In genomic region chr10:1044964-1045363, GRCh38 we compare ENCODE assay signal across 10 cellular contexts. TPM values are rescaled to one million over a fixed set of nuclear protein-coding genes. Genes with fewer than 3 reads are reported as not detected.
DNase-seq lines count a peak whose midpoint lies in the region; ATAC-seq, FAIRE-seq and TF ChIP-seq lines count a peak whose summit lies in the region.
"Had no signal": no experiment of that assay in that cellular context is flagged by ENCODE, and none has a peak within 500 bp of the region (broad histone marks: within the 10 kb centered on the region; RNA-seq: fewer than 3 reads in every experiment).

No MANE protein-coding gene starts in this region.

- H3K27ac ChIP-seq in 22Rv1 = peak overlapping the region; percentile 38
- H3K27ac ChIP-seq in GM12878 (ENCODE audit: control insufficient read depth, insufficient read depth) = peak overlapping the region; percentile 84

- in situ Hi-C loops in GM12878 (cut with MboI) = no loop called here

- peak overlapping the region; percentile 95 for H3K4me2 ChIP-seq in GM12878 (ENCODE audit: control insufficient read depth, insufficient read depth)

- TSS peak; percentile 36 for BruUV-seq in GM12878 (replicated peaks; lab: Mats Ljungman, UMichigan)

- H3K9me3 ChIP-seq in GM12878 (replicated peaks; ENCODE audit: control insufficient read depth, insufficient read depth, low read length) = no peaks in the 10 kb centered on the region

- RAD21 ChIA-PET in GM12878 (lab: Charles Lee; ENCODE audit: unreplicated experiment) = interaction anchor here (0.6 to 2.1 kb wide), 5 partner anchors 11 to 59 kb away, joined by 3 to 7 read pairs (median 4); partner anchors contain the start of genes GTPBP4 and WDR37

- no peaks in the 10 kb centered on the region for H3K27me3 ChIP-seq in GM12878 (replicated peaks in 1 of 2; ENCODE audit: control insufficient read depth in 2 of 2, insufficient read depth in 2 of 2, low read length in 1 of 2)

- peak overlapping the region in 9 of 10 donors; percentile 76 to 94 (median 86) for H3K27ac Mint-ChIP-seq in naive thymus-derived CD8-positive, alpha-beta T cell

- peaks cover 29 to 51% (median 44%) of the 10 kb centered on the region in 4 donors for H3K4me1 Mint-ChIP-seq in naive thymus-derived CD8-positive, alpha-beta T cell

- WGBS in GM12878 (ENCODE audit: insufficient coverage, insufficient replicate concordance, low lambda C conversion rate, missing lambda C conversion rate) = 16% methylated on average over 4 of the region's 4 CpGs

- peak overlapping the region in 8 of 10 donors; percentile 20 to 80 (median 58) for H3K4me3 Mint-ChIP-seq in naive thymus-derived CD8-positive, alpha-beta T cell

- H3K36me3 Mint-ChIP-seq in naive thymus-derived CD8-positive, alpha-beta T cell = peaks cover 5 to 35% (median 5%) of the 10 kb centered on the region in 3 donors

- SMC1A ChIA-PET in GM12878 (lab: Charles Lee; ENCODE audit: uncharacterized antibody, unreplicated experiment) = interaction anchor here (1.1 to 2.2 kb wide), 6 partner anchors 8 to 71 kb away, joined by 3 to 8 read pairs (median 4); partner anchors contain the start of gene WDR37

- no peak for FAIRE-seq in GM12878 (lab: Jason Lieb, UNC)

- peaks cover 0 to 16% of the 10 kb centered on the region in 2 experiments for H3K36me3 ChIP-seq in GM12878 (ENCODE audit: control insufficient read depth in 2 of 2, insufficient read depth in 2 of 2, low read length in 1 of 2)

- no peak overlapping the region for H3K9ac ChIP-seq in GM12878 (ENCODE audit: control insufficient read depth, insufficient read depth, low read length)

- H2AFZ ChIP-seq in GM12878 (ENCODE audit: control insufficient read depth, low read depth, low read length) = no peak overlapping the region

- no peaks in the 10 kb centered on the region for H3K27me3 Mint-ChIP-seq in naive thymus-derived CD8-positive, alpha-beta T cell

- CTCF ChIA-PET in GM12878 (lab: Yijun Ruan, JAX) = interaction anchor here (1.0 to 1.3 kb wide), 4 partner anchors 52 to 115 kb away, joined by 3 to 4 read pairs (median 3); partner anchors contain the start of gene GTPBP4

- no peak for ATAC-seq in GM12878
- ATAC-seq in naive thymus-derived CD8-positive, alpha-beta T cell = no peak

- H3K4me1 ChIP-seq in GM12878 (ENCODE audit: control insufficient read depth, insufficient read depth, low read length) = peaks cover 5% of the 10 kb centered on the region

- TF ChIP-seq RAD21 in GM12878 (IDR thresholded peaks at IDR 0.05; ENCODE audit: insufficient read depth, low read depth, low read length) = no peak

- peaks cover 57% of the 10 kb centered on the region for H3K79me2 ChIP-seq in GM12878 (ENCODE audit: control insufficient read depth, insufficient read depth, low read length)

- POLR2A ChIA-PET in GM12878 (lab: Charles Lee) = interaction anchor here (0.6 to 3.6 kb wide), 6 partner anchors 8 to 71 kb away, joined by 4 to 15 read pairs (median 7); partner anchors contain the start of gene WDR37
- POLR2A ChIA-PET in naive thymus-derived CD8-positive, alpha-beta T cell (lab: Charles Lee) = interaction anchor here (1.5 kb wide), 1 partner anchor 55 kb away, joined by 3 read pairs; no protein-coding TSS in a partner anchor

- intact Hi-C loops in GM12878 (cut with micrococcal nuclease; ENCODE audit: unreplicated experiment) = loop anchor here (5.0 kb wide), 1 partner anchor 58 kb away; the partner anchor contains the start of gene GTPBP4

- TF ChIP-seq POLR2A in GM12878 (IDR thresholded peaks at IDR 0.05; ENCODE audit: low read depth, low read length) = no peak

- no peak for TF ChIP-seq EP300 in GM12878 (IDR thresholded peaks at IDR 0.05; ENCODE audit: borderline replicate concordance in 1 of 2, control insufficient read depth in 1 of 2, low read depth in 2 of 2, low read length in 2 of 2)

- H4K20me1 ChIP-seq in GM12878 (ENCODE audit: control insufficient read depth, insufficient read depth) = peaks cover 3% of the 10 kb centered on the region; the same call in 1 of the 2 replicates

- H3K9me3 Mint-ChIP-seq in naive thymus-derived CD8-positive, alpha-beta T cell = no peaks in the 10 kb centered on the region

- H3K4me3 ChIP-seq in GM12865 (ENCODE audit: low read depth, low read length) = peak overlapping the region; percentile 50
- peak overlapping the region; percentile 69 for H3K4me3 ChIP-seq in GM12878

- DNase-seq in GM12865 (ENCODE audit: low read depth) = no peak
- DNase-seq in GM12878 (ENCODE audit: low read depth, low spot score) = no peak
- no peak for DNase-seq in naive thymus-derived CD8-positive, alpha-beta T cell
- DNase-seq in activated gamma-delta T cell treated with Interleukin-2 at 50 U/mL for 16 hours = no peak
- DNase-seq in GM19238 (ENCODE audit: insufficient read length, low spot score) = no peak
- no peak for DNase-seq in HUDEP-2 (lab: John Stamatoyannopoulos, UW; ENCODE audit: unreplicated experiment in 76 of 76)
- no peak for DNase-seq in NCI-H748 treated with DMSO at 0.1 percent for 48 hours (lab: John Stamatoyannopoulos, UW)
- DNase-seq: HCEC 1CT had no signal

- no peak for TF ChIP-seq CTCF in 22Rv1 (IDR thresholded peaks at IDR 0.05)
- TF ChIP-seq CTCF in GM12865 (IDR thresholded peaks at IDR 0.05; ENCODE audit: insufficient read depth, low read depth, low read length, missing control alignments) = no peak
- TF ChIP-seq CTCF in GM12878 (IDR thresholded peaks at IDR 0.05 in 2 of 3, conservative IDR thresholded peaks at IDR 0.05 in 1 of 3; ENCODE audit: control insufficient read depth in 2 of 3, extremely low read depth in 1 of 3, insufficient read depth in 1 of 3, low read depth in 3 of 3, low read length in 3 of 3) = no peak

RNA-seq across cellular contexts. Expression of gene IDI1, which starts 4.0 kb away (rescaled TPM):
- 154 and 155 TPM in 2 replicates for total RNA-seq in GM12878 (2013; cell fraction: nucleolus; rRNA removed)
- total RNA-seq in GM12878 (2014; rRNA removed) (112 and 150 TPM in 2 replicates), GM12878 (2014; rRNA removed; fragmentation: Illumina TruSeq; extraction: Trizol) (152 and 163 TPM in 2 replicates), GM12878 (2021) (85.5 and 88.4 TPM in 2 replicates)
- 57.8 TPM for polyA plus RNA-seq in GM12878 (2011; ENCODE audit: low read depth)
- polyA plus RNA-seq in GM12878 (2011; rRNA removed) (216 and 332 TPM in 2 replicates), GM12878 (2014; fragmentation: Illumina TruSeq; extraction: Trizol) (156 and 224 TPM in 2 replicates), GM12878 (2014; fragmentation: Nextera tagmentation; extraction: Ambion mirVana) (100 to 1,000 TPM; 156 to 223 TPM), GM12878 (2014; rRNA removed) (129 and 158 TPM in 2 replicates), GM12878 (2016; fragmentation: Nextera tagmentation; extraction: Ambion mirVana) (100 to 1,000 TPM; 202 to 206 TPM)
- polyA plus RNA-seq in GM12878 (2011; cell fraction: cytosol; rRNA removed) = 66.6 and 66.7 TPM in 2 replicates
- 108 and 119 TPM in 2 replicates for polyA plus RNA-seq in GM12878 (2011; cell fraction: nucleus; rRNA removed)
- polyA plus RNA-seq in GM12878 (2012) = 79.7 and 106 TPM in 2 replicates
- 82.4 and 96.9 TPM in 2 replicates for polyA minus RNA-seq in GM12878 (2011; rRNA and poly(A)+ RNA removed)
- polyA minus RNA-seq in GM12878 (2011; cell fraction: cytosol; rRNA and poly(A)+ RNA removed) = 27.1 and 29.8 TPM in 2 replicates
- polyA minus RNA-seq in GM12878 (2011; cell fraction: nucleus; rRNA and poly(A)+ RNA removed) = 39.7 and 57.8 TPM in 2 replicates
- 10 to 100 TPM; 29.0 to 33.9 TPM for total RNA-seq in naive thymus-derived CD8-positive, alpha-beta T cell
- polyA plus RNA-seq in naive thymus-derived CD8-positive, alpha-beta T cell = 10 to 100 TPM; 31.0 to 53.5 (median 33.9) TPM

RNA-seq across cellular contexts. Expression of gene WDR37, which starts 11.2 kb away (rescaled TPM):
- total RNA-seq in GM12878 (2013; cell fraction: nucleolus; rRNA removed) = 35.7 and 36.6 TPM in 2 replicates
- total RNA-seq in GM12878 (2014; rRNA removed) (8.0 and 8.5 TPM in 2 replicates), GM12878 (2014; rRNA removed; fragmentation: Illumina TruSeq; extraction: Trizol) (6.1 and 6.3 TPM in 2 replicates), GM12878 (2021) (9.0 and 11.1 TPM in 2 replicates)
- 5.1 TPM for polyA plus RNA-seq in GM12878 (2011; ENCODE audit: low read depth)
- polyA plus RNA-seq in GM12878 (2011; rRNA removed) (9.7 and 10.5 TPM in 2 replicates), GM12878 (2014; fragmentation: Illumina TruSeq; extraction: Trizol) (6.4 and 6.6 TPM in 2 replicates), GM12878 (2014; fragmentation: Nextera tagmentation; extraction: Ambion mirVana) (1 to 10 TPM; 1.9 to 2.5 TPM), GM12878 (2014; rRNA removed) (8.4 and 8.8 TPM in 2 replicates), GM12878 (2016; fragmentation: Nextera tagmentation; extraction: Ambion mirVana) (1 to 10 TPM; 6.5 to 7.7 TPM)
- 10.4 and 10.9 TPM in 2 replicates for polyA plus RNA-seq in GM12878 (2011; cell fraction: cytosol; rRNA removed)
- 31.1 and 31.4 TPM in 2 replicates for polyA plus RNA-seq in GM12878 (2011; cell fraction: nucleus; rRNA removed)
- polyA plus RNA-seq in GM12878 (2012) = 6.1 and 8.4 TPM in 2 replicates
- polyA minus RNA-seq in GM12878 (2011; rRNA and poly(A)+ RNA removed) = 25.3 and 25.7 TPM in 2 replicates
- 4.1 and 12.3 TPM in 2 replicates for polyA minus RNA-seq in GM12878 (2011; cell fraction: cytosol; rRNA and poly(A)+ RNA removed)
- 12.3 and 15.5 TPM in 2 replicates for polyA minus RNA-seq in GM12878 (2011; cell fraction: nucleus; rRNA and poly(A)+ RNA removed)
- total RNA-seq in naive thymus-derived CD8-positive, alpha-beta T cell = 10 to 100 TPM; 46.8 to 49.4 TPM
- polyA plus RNA-seq in naive thymus-derived CD8-positive, alpha-beta T cell = 10 to 100 TPM; 15.9 to 21.6 (median 18.0) TPM

RNA-seq across cellular contexts. Expression of gene IDI2, which starts 19.3 kb away (rescaled TPM):
- not detected in 2 replicates for total RNA-seq in GM12878 (2013; cell fraction: nucleolus; rRNA removed)
- not detected in 2 replicates for total RNA-seq in GM12878 (2014; rRNA removed)
- total RNA-seq in GM12878 (2014; rRNA removed; fragmentation: Illumina TruSeq; extraction: Trizol) = not detected in 2 replicates
- total RNA-seq in GM12878 (2021) = not detected in 2 replicates
- polyA plus RNA-seq in GM12878 (2011; ENCODE audit: low read depth) = not detected
- not detected in 2 replicates for polyA plus RNA-seq in GM12878 (2011; rRNA removed)
- polyA plus RNA-seq in GM12878 (2011; cell fraction: cytosol; rRNA removed) = not detected in 2 replicates
- polyA plus RNA-seq in GM12878 (2011; cell fraction: nucleus; rRNA removed) = not detected in 2 replicates
- polyA plus RNA-seq in GM12878 (2012) = not detected in 2 replicates
- 0.06 TPM in 1 of 2 replicates, not detected in the other for polyA plus RNA-seq in GM12878 (2014; fragmentation: Illumina TruSeq; extraction: Trizol)
- not detected for polyA plus RNA-seq in GM12878 (2014; fragmentation: Nextera tagmentation; extraction: Ambion mirVana)
- polyA plus RNA-seq in GM12878 (2014; rRNA removed) = not detected in 2 replicates
- not detected for polyA plus RNA-seq in GM12878 (2016; fragmentation: Nextera tagmentation; extraction: Ambion mirVana)
- polyA minus RNA-seq in GM12878 (2011; rRNA and poly(A)+ RNA removed) = not detected in 2 replicates
- not detected in 2 replicates for polyA minus RNA-seq in GM12878 (2011; cell fraction: cytosol; rRNA and poly(A)+ RNA removed)
- polyA minus RNA-seq in GM12878 (2011; cell fraction: nucleus; rRNA and poly(A)+ RNA removed) = not detected in 2 replicates
- total RNA-seq in naive thymus-derived CD8-positive, alpha-beta T cell = not detected
- polyA plus RNA-seq in naive thymus-derived CD8-positive, alpha-beta T cell = not detected
- total RNA-seq: fibroblast of villous mesenchyme had no signal

RNA-seq across cellular contexts. Expression of gene GTPBP4, which starts 56.7 kb away (rescaled TPM):
- 89.9 and 93.0 TPM in 2 replicates for total RNA-seq in GM12878 (2013; cell fraction: nucleolus; rRNA removed)
- 58.5 and 64.6 TPM in 2 replicates for total RNA-seq in GM12878 (2014; rRNA removed)
- 88.7 and 89.6 TPM in 2 replicates for total RNA-seq in GM12878 (2014; rRNA removed; fragmentation: Illumina TruSeq; extraction: Trizol)
- 82.2 and 93.9 TPM in 2 replicates for total RNA-seq in GM12878 (2021)
- 24.6 TPM for polyA plus RNA-seq in GM12878 (2011; ENCODE audit: low read depth)
- 62.0 and 68.8 TPM in 2 replicates for polyA plus RNA-seq in GM12878 (2011; rRNA removed)
- polyA plus RNA-seq in GM12878 (2011; cell fraction: cytosol; rRNA removed) = 23.3 and 23.5 TPM in 2 replicates
- 45.3 and 63.4 TPM in 2 replicates for polyA plus RNA-seq in GM12878 (2011; cell fraction: nucleus; rRNA removed)
- 37.8 and 48.2 TPM in 2 replicates for polyA plus RNA-seq in GM12878 (2012)
- 74.9 and 99.3 TPM in 2 replicates for polyA plus RNA-seq in GM12878 (2014; fragmentation: Illumina TruSeq; extraction: Trizol)
- 10 to 100 TPM; 60.3 to 68.0 TPM for polyA plus RNA-seq in GM12878 (2014; fragmentation: Nextera tagmentation; extraction: Ambion mirVana)
- 61.7 and 66.3 TPM in 2 replicates for polyA plus RNA-seq in GM12878 (2014; rRNA removed)
- polyA plus RNA-seq in GM12878 (2016; fragmentation: Nextera tagmentation; extraction: Ambion mirVana) = 100 to 1,000 TPM; 115 to 118 TPM
- polyA minus RNA-seq in GM12878 (2011; rRNA and poly(A)+ RNA removed) = 34.4 and 44.0 TPM in 2 replicates
- polyA minus RNA-seq in GM12878 (2011; cell fraction: cytosol; rRNA and poly(A)+ RNA removed) = 9.5 and 14.7 TPM in 2 replicates
- 28.4 and 54.9 TPM in 2 replicates for polyA minus RNA-seq in GM12878 (2011; cell fraction: nucleus; rRNA and poly(A)+ RNA removed)
- total RNA-seq in naive thymus-derived CD8-positive, alpha-beta T cell = 10 to 100 TPM; 64.0 to 67.7 TPM
- polyA plus RNA-seq in naive thymus-derived CD8-positive, alpha-beta T cell = 10 to 100 TPM; 22.7 to 29.8 (median 25.9) TPM
